In the genomic region with DNA sequence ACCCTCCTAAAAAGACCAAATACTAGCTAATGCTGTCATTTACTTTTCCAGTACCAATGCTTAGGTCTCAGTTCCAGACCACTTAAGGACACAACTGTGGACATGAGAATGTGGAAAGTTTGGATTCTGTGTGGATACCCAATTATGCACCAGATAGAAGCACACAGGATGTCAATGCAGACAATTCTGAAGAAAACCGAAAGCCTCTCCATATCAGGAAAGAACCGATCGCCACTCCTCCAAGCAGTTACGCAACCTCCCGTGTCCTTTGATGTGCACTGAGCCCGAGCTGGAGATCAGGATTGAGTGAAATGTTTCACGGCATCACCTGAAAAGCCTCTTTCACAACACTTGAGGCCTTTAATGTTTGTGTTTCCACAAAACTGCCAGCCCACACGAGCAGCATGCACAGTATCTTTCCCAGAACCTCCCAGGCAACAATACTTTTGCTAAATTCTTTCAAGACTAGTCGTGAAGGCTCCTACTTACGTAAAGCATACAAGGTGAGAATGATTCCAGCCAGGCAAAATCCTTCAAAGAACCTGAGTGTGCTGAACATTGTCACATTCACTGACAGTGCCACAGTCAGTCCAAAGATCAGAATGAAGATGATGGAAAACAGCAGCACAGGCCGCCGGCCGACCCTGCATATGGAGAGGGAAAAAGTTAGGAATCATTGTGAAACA, we compare ENCODE assay signal across 1 cellular context.
TF ChIP-seq lines count a peak whose summit lies in the region.

No MANE protein-coding gene starts in this region.

TF ChIP-seq in HepG2, 621 proteins besides CTCF, POLR2A, EP300 and RAD21 (continued from another document and continues in another):
- TF ChIP-seq, protein P1, sequence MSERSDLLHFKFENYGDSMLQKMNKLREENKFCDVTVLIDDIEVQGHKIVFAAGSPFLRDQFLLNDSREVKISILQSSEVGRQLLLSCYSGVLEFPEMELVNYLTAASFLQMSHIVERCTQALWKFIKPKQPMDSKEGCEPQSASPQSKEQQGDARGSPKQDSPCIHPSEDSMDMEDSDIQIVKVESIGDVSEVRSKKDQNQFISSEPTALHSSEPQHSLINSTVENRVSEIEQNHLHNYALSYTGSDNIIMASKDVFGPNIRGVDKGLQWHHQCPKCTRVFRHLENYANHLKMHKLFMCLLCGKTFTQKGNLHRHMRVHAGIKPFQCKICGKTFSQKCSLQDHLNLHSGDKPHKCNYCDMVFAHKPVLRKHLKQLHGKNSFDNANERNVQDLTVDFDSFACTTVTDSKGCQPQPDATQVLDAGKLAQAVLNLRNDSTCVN (CRISPR knock-in tag; IDR thresholded peaks at IDR 0.05; ENCODE audit: borderline replicate concordance), result peak; percentile 95
- no peak for TF ChIP-seq ZNF282 (IDR thresholded peaks at IDR 0.05; ENCODE audit: partially characterized antibody)
- no peak for TF ChIP-seq FIP1L1 (IDR thresholded peaks at IDR 0.05; ENCODE audit: borderline replicate concordance, insufficient read depth, low read depth, low read length)
- TF ChIP-seq ZNF569 (CRISPR knock-in tag; IDR thresholded peaks at IDR 0.05; ENCODE audit: borderline replicate concordance), result peak; percentile 81; the same call in 1 of the 2 replicates
- no peak for TF ChIP-seq SNRNP70 (IDR thresholded peaks at IDR 0.05; ENCODE audit: low read depth, low read length)
- TF ChIP-seq, protein P2, sequence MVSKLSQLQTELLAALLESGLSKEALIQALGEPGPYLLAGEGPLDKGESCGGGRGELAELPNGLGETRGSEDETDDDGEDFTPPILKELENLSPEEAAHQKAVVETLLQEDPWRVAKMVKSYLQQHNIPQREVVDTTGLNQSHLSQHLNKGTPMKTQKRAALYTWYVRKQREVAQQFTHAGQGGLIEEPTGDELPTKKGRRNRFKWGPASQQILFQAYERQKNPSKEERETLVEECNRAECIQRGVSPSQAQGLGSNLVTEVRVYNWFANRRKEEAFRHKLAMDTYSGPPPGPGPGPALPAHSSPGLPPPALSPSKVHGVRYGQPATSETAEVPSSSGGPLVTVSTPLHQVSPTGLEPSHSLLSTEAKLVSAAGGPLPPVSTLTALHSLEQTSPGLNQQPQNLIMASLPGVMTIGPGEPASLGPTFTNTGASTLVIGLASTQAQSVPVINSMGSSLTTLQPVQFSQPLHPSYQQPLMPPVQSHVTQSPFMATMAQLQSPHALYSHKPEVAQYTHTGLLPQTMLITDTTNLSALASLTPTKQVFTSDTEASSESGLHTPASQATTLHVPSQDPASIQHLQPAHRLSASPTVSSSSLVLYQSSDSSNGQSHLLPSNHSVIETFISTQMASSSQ (IDR thresholded peaks at IDR 0.05; ENCODE audit: low read depth), result peak; percentile 93
- TF ChIP-seq, protein P2 (CRISPR knock-in tag; IDR thresholded peaks at IDR 0.05; ENCODE audit: borderline replicate concordance), result peak; percentile 99
- no peak for TF ChIP-seq HNRNPH1 (optimal IDR thresholded peaks at IDR 0.05; ENCODE audit: low read depth, low read length)
- TF ChIP-seq, protein P3, sequence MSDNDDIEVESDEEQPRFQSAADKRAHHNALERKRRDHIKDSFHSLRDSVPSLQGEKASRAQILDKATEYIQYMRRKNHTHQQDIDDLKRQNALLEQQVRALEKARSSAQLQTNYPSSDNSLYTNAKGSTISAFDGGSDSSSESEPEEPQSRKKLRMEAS (IDR thresholded peaks at IDR 0.05), result peak; percentile 87
- TF ChIP-seq HCFC1 (IDR thresholded peaks at IDR 0.05; ENCODE audit: low read depth, low read length), result no peak
- TF ChIP-seq POLR2AphosphoS2 (IDR thresholded peaks at IDR 0.05; ENCODE audit: low read depth, low read length), result no peak
- TF ChIP-seq, protein P4, sequence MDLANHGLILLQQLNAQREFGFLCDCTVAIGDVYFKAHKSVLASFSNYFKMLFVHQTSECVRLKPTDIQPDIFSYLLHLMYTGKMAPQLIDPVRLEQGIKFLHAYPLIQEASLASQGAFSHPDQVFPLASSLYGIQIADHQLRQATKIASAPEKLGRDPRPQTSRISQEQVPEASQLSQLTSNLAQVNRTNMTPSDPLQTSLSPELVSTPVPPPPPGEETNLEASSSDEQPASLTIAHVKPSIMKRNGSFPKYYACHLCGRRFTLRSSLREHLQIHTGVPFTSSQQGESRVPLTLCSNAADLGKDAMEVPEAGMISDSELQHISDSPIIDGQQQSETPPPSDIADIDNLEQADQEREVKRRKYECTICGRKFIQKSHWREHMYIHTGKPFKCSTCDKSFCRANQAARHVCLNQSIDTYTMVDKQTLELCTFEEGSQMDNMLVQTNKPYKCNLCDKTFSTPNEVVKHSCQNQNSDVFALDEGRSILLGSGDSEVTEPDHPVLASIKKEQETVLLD (CRISPR knock-in tag; IDR thresholded peaks at IDR 0.05; ENCODE audit: low read depth), result 0 out of 2 replicates have a peak, but pooled peaks have one; percentile 56
- no peak for TF ChIP-seq ZNF766 (CRISPR knock-in tag; IDR thresholded peaks at IDR 0.05; ENCODE audit: borderline replicate concordance)
- TF ChIP-seq JUN (CRISPR knock-in tag; IDR thresholded peaks at IDR 0.05), result peak; percentile 71; the same call in 1 of the 2 replicates
- 0 out of 2 replicates have a peak, but pooled peaks have one; percentile 8 for TF ChIP-seq ARID2 (CRISPR knock-in tag; IDR thresholded peaks at IDR 0.05; ENCODE audit: borderline replicate concordance)
- peak; percentile 98 for TF ChIP-seq MIER3 (CRISPR knock-in tag; IDR thresholded peaks at IDR 0.05; ENCODE audit: borderline replicate concordance)
- peak; percentile 98 for TF ChIP-seq IRF2 (CRISPR knock-in tag; IDR thresholded peaks at IDR 0.05)
- TF ChIP-seq, protein P5, sequence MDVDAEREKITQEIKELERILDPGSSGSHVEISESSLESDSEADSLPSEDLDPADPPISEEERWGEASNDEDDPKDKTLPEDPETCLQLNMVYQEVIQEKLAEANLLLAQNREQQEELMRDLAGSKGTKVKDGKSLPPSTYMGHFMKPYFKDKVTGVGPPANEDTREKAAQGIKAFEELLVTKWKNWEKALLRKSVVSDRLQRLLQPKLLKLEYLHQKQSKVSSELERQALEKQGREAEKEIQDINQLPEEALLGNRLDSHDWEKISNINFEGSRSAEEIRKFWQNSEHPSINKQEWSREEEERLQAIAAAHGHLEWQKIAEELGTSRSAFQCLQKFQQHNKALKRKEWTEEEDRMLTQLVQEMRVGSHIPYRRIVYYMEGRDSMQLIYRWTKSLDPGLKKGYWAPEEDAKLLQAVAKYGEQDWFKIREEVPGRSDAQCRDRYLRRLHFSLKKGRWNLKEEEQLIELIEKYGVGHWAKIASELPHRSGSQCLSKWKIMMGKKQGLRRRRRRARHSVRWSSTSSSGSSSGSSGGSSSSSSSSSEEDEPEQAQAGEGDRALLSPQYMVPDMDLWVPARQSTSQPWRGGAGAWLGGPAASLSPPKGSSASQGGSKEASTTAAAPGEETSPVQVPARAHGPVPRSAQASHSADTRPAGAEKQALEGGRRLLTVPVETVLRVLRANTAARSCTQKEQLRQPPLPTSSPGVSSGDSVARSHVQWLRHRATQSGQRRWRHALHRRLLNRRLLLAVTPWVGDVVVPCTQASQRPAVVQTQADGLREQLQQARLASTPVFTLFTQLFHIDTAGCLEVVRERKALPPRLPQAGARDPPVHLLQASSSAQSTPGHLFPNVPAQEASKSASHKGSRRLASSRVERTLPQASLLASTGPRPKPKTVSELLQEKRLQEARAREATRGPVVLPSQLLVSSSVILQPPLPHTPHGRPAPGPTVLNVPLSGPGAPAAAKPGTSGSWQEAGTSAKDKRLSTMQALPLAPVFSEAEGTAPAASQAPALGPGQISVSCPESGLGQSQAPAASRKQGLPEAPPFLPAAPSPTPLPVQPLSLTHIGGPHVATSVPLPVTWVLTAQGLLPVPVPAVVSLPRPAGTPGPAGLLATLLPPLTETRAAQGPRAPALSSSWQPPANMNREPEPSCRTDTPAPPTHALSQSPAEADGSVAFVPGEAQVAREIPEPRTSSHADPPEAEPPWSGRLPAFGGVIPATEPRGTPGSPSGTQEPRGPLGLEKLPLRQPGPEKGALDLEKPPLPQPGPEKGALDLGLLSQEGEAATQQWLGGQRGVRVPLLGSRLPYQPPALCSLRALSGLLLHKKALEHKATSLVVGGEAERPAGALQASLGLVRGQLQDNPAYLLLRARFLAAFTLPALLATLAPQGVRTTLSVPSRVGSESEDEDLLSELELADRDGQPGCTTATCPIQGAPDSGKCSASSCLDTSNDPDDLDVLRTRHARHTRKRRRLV (CRISPR knock-in tag; IDR thresholded peaks at IDR 0.05), result peak; percentile 80; the same call in 1 of the 2 replicates
- no peak for TF ChIP-seq ZNF678 (CRISPR knock-in tag; IDR thresholded peaks at IDR 0.05)
- TF ChIP-seq ZFP36L1 (CRISPR knock-in tag; IDR thresholded peaks at IDR 0.05), result peak; percentile 95
- TF ChIP-seq MBNL3 (CRISPR knock-in tag; conservative IDR thresholded peaks at IDR 0.05), result no peak
- TF ChIP-seq GFI1 (CRISPR knock-in tag; IDR thresholded peaks at IDR 0.05; ENCODE audit: borderline replicate concordance), result peak; percentile 92
- TF ChIP-seq ZNF550 (CRISPR knock-in tag; IDR thresholded peaks at IDR 0.05; ENCODE audit: borderline replicate concordance), result no peak
- TF ChIP-seq MYNN (CRISPR knock-in tag; IDR thresholded peaks at IDR 0.05; ENCODE audit: low read depth), result no peak
- peak; percentile 90 for TF ChIP-seq ZNF264 (CRISPR knock-in tag; IDR thresholded peaks at IDR 0.05)
- TF ChIP-seq, protein P6, sequence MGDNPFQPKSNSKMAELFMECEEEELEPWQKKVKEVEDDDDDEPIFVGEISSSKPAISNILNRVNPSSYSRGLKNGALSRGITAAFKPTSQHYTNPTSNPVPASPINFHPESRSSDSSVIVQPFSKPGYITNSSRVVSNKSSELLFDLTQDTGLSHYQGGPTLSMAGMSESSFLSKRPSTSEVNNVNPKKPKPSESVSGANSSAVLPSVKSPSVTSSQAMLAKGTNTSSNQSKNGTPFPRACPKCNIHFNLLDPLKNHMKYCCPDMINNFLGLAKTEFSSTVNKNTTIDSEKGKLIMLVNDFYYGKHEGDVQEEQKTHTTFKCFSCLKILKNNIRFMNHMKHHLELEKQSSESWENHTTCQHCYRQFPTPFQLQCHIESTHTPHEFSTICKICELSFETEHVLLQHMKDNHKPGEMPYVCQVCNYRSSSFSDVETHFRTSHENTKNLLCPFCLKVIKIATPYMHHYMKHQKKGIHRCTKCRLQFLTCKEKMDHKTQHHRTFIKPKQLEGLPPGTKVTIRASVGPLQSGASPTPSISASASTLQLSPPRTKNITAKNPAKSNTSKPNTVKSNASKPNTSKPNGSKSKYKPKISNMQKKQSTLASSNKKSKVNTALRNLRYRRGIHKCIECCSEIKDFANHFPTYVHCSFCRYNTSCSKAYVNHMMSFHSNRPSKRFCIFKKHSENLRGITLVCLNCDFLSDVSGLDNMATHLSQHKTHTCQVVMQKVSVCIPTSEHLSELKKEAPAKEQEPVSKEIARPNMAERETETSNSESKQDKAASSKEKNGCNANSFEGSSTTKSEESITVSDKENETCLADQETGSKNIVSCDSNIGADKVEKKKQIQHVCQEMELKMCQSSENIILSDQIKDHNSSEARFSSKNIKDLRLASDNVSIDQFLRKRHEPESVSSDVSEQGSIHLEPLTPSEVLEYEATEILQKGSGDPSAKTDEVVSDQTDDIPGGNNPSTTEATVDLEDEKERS (CRISPR knock-in tag; IDR thresholded peaks at IDR 0.05), result peak; percentile 98
- TF ChIP-seq KLF12 (CRISPR knock-in tag; IDR thresholded peaks at IDR 0.05; ENCODE audit: borderline replicate concordance), result no peak; the same call in 1 of the 2 replicates
- peak; percentile 97 for TF ChIP-seq SIX4 (CRISPR knock-in tag; IDR thresholded peaks at IDR 0.05)
- TF ChIP-seq ZNF329 (CRISPR knock-in tag; IDR thresholded peaks at IDR 0.05; ENCODE audit: low read depth), result peak; percentile 27; the same call in 1 of the 2 replicates
- no peak for TF ChIP-seq KLF13 (CRISPR knock-in tag; IDR thresholded peaks at IDR 0.05)
- TF ChIP-seq JDP2 (CRISPR knock-in tag; IDR thresholded peaks at IDR 0.05; ENCODE audit: borderline replicate concordance), result peak; percentile 59; the same call in 1 of the 2 replicates
- TF ChIP-seq GLI4 (CRISPR knock-in tag; IDR thresholded peaks at IDR 0.05; ENCODE audit: borderline replicate concordance), result peak; percentile 67; the same call in 1 of the 2 replicates
- TF ChIP-seq ZNF256 (CRISPR knock-in tag; conservative IDR thresholded peaks at IDR 0.05), result no peak
- TF ChIP-seq KAT2B (IDR thresholded peaks at IDR 0.05; ENCODE audit: borderline replicate concordance, low read depth, low read length), result no peak; the same call in 1 of the 2 replicates
- no peak for TF ChIP-seq MAFG (CRISPR knock-in tag; IDR thresholded peaks at IDR 0.05)
- peak; percentile 93; the same call in 1 of the 2 replicates for TF ChIP-seq CC2D1A (CRISPR knock-in tag; IDR thresholded peaks at IDR 0.05)
- peak; percentile 91 for TF ChIP-seq ZFX (CRISPR knock-in tag; IDR thresholded peaks at IDR 0.05; ENCODE audit: low read depth)
- no peak; the same call in 1 of the 2 replicates for TF ChIP-seq LCORL (IDR thresholded peaks at IDR 0.05)
- peak; percentile 85 for TF ChIP-seq LCORL (CRISPR knock-in tag; IDR thresholded peaks at IDR 0.05)
- 0 out of 2 replicates have a peak, but pooled peaks have one; percentile 31 for TF ChIP-seq ZNF543 (CRISPR knock-in tag; IDR thresholded peaks at IDR 0.05)
- peak; percentile 86; the same call in 1 of the 2 replicates for TF ChIP-seq REPIN1 (CRISPR knock-in tag; IDR thresholded peaks at IDR 0.05; ENCODE audit: borderline replicate concordance, low read depth)
- peak; percentile 80 for TF ChIP-seq HNF4G (IDR thresholded peaks at IDR 0.05; ENCODE audit: borderline replicate concordance, low read depth, low read length)
- peak; percentile 95 for TF ChIP-seq HNF4G (CRISPR knock-in tag; IDR thresholded peaks at IDR 0.05; ENCODE audit: borderline replicate concordance, low read depth)
- TF ChIP-seq KDM2A (CRISPR knock-in tag; IDR thresholded peaks at IDR 0.05; ENCODE audit: borderline replicate concordance, low read depth), result peak; percentile 94
- no peak for TF ChIP-seq SATB2 (CRISPR knock-in tag; IDR thresholded peaks at IDR 0.05)
